ENCODE assay signal across 7 cellular contexts in the genomic region with DNA sequence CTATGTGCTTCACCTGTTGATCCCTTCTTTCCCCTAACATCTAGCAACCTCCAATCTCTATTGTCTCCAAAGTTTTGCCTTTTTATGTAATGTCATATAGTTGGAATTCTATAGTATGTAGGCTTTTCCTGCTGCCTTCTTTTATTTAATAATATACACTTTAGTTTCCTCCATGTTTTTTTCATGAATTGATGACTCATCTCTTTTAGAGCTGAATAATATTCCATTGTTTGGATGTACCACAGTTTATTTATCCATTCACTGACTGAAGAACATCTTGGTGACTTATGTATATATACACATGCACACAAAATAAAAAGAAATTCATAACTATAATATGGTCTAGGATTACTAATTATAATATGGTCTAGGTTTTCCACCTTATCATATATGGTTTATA.
"Had no signal": no experiment of that assay in that cellular context is flagged by ENCODE, and none has a peak within 500 bp of the region (broad histone marks: within the 10 kb centered on the region; RNA-seq: fewer than 3 reads in every experiment).

No MANE protein-coding gene starts in this region.

- H3K9ac ChIP-seq: KMS-11 had no signal

- H3K4me3 ChIP-seq: K562 had no signal

- DNase-seq: IMR-90, KBM-7, KG1 had no signal

- H3K27ac ChIP-seq: HL-60, KMS-11 had no signal

- H3K4me2 ChIP-seq: KMS-11 had no signal

- ATAC-seq: K562 had no signal

- FAIRE-seq: HTR-8/SVneo, K562 had no signal
